In the genomic region with DNA sequence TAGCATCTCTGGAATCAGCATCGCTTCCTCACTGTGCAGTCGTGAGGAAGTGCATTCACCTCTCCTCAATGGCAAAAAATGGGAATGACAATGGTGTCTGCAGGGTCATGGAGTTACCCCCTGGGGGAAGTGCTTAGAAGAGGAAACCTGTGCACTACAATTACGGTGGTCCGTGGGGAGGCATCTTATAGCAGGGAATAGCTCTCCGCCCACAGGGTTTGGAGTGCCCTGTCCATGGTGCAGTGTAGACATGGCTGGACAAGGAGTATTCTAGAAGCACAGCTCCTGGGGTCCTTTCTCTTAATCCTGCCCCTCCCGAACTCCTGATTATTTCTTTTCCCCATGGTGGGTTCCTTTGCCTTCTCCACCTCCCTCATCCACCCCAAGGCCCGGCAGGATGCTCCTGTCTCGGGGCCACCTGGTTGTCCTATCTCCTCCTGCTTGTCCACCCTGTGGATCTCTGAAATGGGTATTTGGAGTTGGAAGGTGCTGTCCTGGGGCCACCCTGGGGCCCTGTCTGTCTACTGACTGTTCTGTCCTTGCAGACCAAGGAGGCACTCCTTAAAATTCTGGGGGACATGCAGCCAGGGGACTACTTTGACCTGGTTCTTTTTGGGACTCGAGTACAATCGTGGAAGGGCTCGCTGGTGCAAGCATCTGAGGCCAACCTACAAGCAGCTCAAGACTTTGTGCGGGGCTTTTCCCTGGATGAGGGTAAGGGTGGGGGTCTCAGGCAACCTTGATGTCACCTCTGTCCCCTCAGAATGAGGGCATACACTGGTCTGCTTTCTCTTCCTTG, we compare ENCODE assay signal across 21 cellular contexts. TPM values are rescaled to one million over a fixed set of nuclear protein-coding genes. Genes with fewer than 3 reads are reported as not detected.
DNase-seq lines count a peak whose midpoint lies in the region; ATAC-seq and TF ChIP-seq lines count a peak whose summit lies in the region.
"Had no signal": no experiment of that assay in that cellular context is flagged by ENCODE, and none has a peak within 500 bp of the region (broad histone marks: within the 10 kb centered on the region; RNA-seq: fewer than 3 reads in every experiment).

No MANE protein-coding gene starts in this region.

- CTCF ChIA-PET in HEK293 (lab: Yijun Ruan, JAX) (interaction anchor here (0.6 to 0.7 kb wide), 2 partner anchors 10 to 16 kb away, joined by 3 read pairs; no protein-coding TSS in a partner anchor), GM10248 (lab: Yijun Ruan, JAX) (interaction anchor here (1.0 to 2.1 kb wide), 3 partner anchors 10 to 68 kb away, joined by 3 to 10 read pairs (median 3); no protein-coding TSS in a partner anchor)
- CTCF ChIA-PET in naive thymus-derived CD4-positive, alpha-beta T cell (lab: Charles Lee), result no interaction called here

- DNase-seq in activated CD4-positive, CD25-positive, alpha-beta regulatory T cell treated with anti-CD3 and anti-CD28 coated beads, Interleukin-2, amount 50 U/mL, for 72 hours, result peak; percentile 21
- peak; percentile 40 for DNase-seq in islet precursor cell
- DNase-seq in osteoblast (ENCODE audit: insufficient read length, low spot score, missing footprints), result peak; percentile 29
- DNase-seq in activated CD4-positive, alpha-beta T cell treated with anti-CD3 and anti-CD28 coated beads for 48 hours, result no peak
- DNase-seq in naive thymus-derived CD4-positive, alpha-beta T cell, result no peak
- no peak for DNase-seq in GM10248 (ENCODE audit: extremely low spot score)
- DNase-seq: DMS79, GOT3, HFFc6, MG63, NCI-H1092, NCI-H2081 treated with DMSO at 0.1 percent for 48 hours, NCI-H510A treated with DMSO at 0.1 percent for 48 hours had no signal

- POLR2A ChIA-PET in HEK293 (lab: Yijun Ruan, JAX) (no interaction called here), GM10248 (lab: Yijun Ruan, JAX) (no interaction called here)
- POLR2A ChIA-PET in naive thymus-derived CD4-positive, alpha-beta T cell (lab: Charles Lee), result no interaction called here

- H3K79me2 ChIP-seq in osteoblast (ENCODE audit: insufficient read depth, low read length), result no peaks in the 10 kb centered on the region

- H3K4me2 ChIP-seq in osteoblast (ENCODE audit: insufficient read depth, low read length), result no peak overlapping the region

- no peaks in the 10 kb centered on the region for H4K20me1 ChIP-seq in osteoblast (ENCODE audit: insufficient read depth, low read length)

- H3K4me3 Mint-ChIP-seq in naive thymus-derived CD4-positive, alpha-beta T cell, result no peak overlapping the region
- H3K4me3 Mint-ChIP-seq: CD8-positive, alpha-beta T cell; HFFc6 had no signal

- no peak for TF ChIP-seq CTCF in HEK293 (tag by site-specific recombination; IDR thresholded peaks at IDR 0.05)
- TF ChIP-seq CTCF in osteoblast (IDR thresholded peaks at IDR 0.05; ENCODE audit: extremely low read depth, low read depth, low read length), result no peak
- no peak for TF ChIP-seq CTCF in GM10248 (IDR thresholded peaks at IDR 0.05; ENCODE audit: control extremely low read depth, extremely low read depth, low read depth, missing control alignments)

- H3K4me1 ChIP-seq in HEK293 (ENCODE audit: control insufficient read depth, insufficient read depth, low read length) (no peaks in the 10 kb centered on the region), osteoblast (ENCODE audit: insufficient read depth, low read length) (no peaks in the 10 kb centered on the region)
- H3K4me1 ChIP-seq in naive thymus-derived CD4-positive, alpha-beta T cell (ENCODE audit: control insufficient read depth in 2 of 2, insufficient read depth in 2 of 2, low read length in 2 of 2), result no peaks in the 10 kb centered on the region

- no peaks in the 10 kb centered on the region for H3K9me3 ChIP-seq in HEK293 (ENCODE audit: control insufficient read depth, insufficient read depth, low read depth, low read length)
- no peaks in the 10 kb centered on the region for H3K9me3 ChIP-seq in osteoblast (ENCODE audit: low read depth, low read length)
- H3K9me3 ChIP-seq in naive thymus-derived CD4-positive, alpha-beta T cell (ENCODE audit: control insufficient read depth in 2 of 3, low read length in 3 of 3), result no peaks in the 10 kb centered on the region
- H3K9me3 ChIP-seq: MG63 had no signal

- H2AFZ ChIP-seq in osteoblast (ENCODE audit: low read length), result no peak overlapping the region

- no peak overlapping the region for H3K27ac Mint-ChIP-seq in naive thymus-derived CD4-positive, alpha-beta T cell
- H3K27ac Mint-ChIP-seq: CD8-positive, alpha-beta T cell; HFFc6 had no signal

- no peak for ATAC-seq in activated CD4-positive, CD25-positive, alpha-beta regulatory T cell treated with anti-CD3 and anti-CD28 coated beads, Interleukin-2, amount 50 U/mL, for 24 hours
- no peak for ATAC-seq in naive thymus-derived CD4-positive, alpha-beta T cell
- ATAC-seq: CD8-positive, alpha-beta T cell; Panc1; Right ventricle myocardium inferior had no signal

- intact Hi-C loops in naive thymus-derived CD4-positive, alpha-beta T cell (cut with micrococcal nuclease), result no loop called here

- H3K27me3 Mint-ChIP-seq in naive thymus-derived CD4-positive, alpha-beta T cell, result peaks cover 0 to 14% (median 3%) of the 10 kb centered on the region in 5 donors

- H3K4me1 Mint-ChIP-seq in naive thymus-derived CD4-positive, alpha-beta T cell, result peaks cover 0 to 11% (median 0%) of the 10 kb centered on the region in 7 donors

- no peaks in the 10 kb centered on the region for H3K9me3 Mint-ChIP-seq in naive thymus-derived CD4-positive, alpha-beta T cell
- H3K9me3 Mint-ChIP-seq: CD8-positive, alpha-beta T cell; HFFc6 had no signal

- H3K36me3 ChIP-seq in HEK293 (ENCODE audit: control insufficient read depth in 2 of 2, insufficient read depth in 1 of 2, low read length in 2 of 2), result no peaks in the 10 kb centered on the region
- H3K36me3 ChIP-seq in osteoblast (ENCODE audit: insufficient read depth, low read length), result no peaks in the 10 kb centered on the region
- no peaks in the 10 kb centered on the region for H3K36me3 ChIP-seq in naive thymus-derived CD4-positive, alpha-beta T cell (ENCODE audit: control insufficient read depth in 2 of 3, insufficient read depth in 3 of 3, low read length in 3 of 3)
- H3K36me3 ChIP-seq: MG63 had no signal

- H3K36me3 Mint-ChIP-seq in naive thymus-derived CD4-positive, alpha-beta T cell, result no peaks in the 10 kb centered on the region
- H3K36me3 Mint-ChIP-seq: CD8-positive, alpha-beta T cell had no signal

- H3K27me3 ChIP-seq in osteoblast (ENCODE audit: insufficient read depth, low read length), result peaks cover 38% of the 10 kb centered on the region
- no peaks in the 10 kb centered on the region for H3K27me3 ChIP-seq in naive thymus-derived CD4-positive, alpha-beta T cell (ENCODE audit: control insufficient read depth in 2 of 2, insufficient read depth in 2 of 2, low read length in 2 of 2)
- H3K27me3 ChIP-seq: MG63 had no signal

- H3K27ac ChIP-seq in HEK293 (ENCODE audit: extremely low read depth, low read depth, low read length), result no peak overlapping the region
- H3K27ac ChIP-seq in osteoblast (ENCODE audit: low read depth, low read length), result no peak overlapping the region
- H3K27ac ChIP-seq in naive thymus-derived CD4-positive, alpha-beta T cell (ENCODE audit: low read depth, low read length), result no peak overlapping the region
- H3K27ac ChIP-seq: 22Rv1 had no signal

- H3K4me3 ChIP-seq in HEK293 (ENCODE audit: low read depth, low read length), result no peak overlapping the region
- no peak overlapping the region for H3K4me3 ChIP-seq in osteoblast (ENCODE audit: insufficient read depth, low read length)
- H3K4me3 ChIP-seq in naive thymus-derived CD4-positive, alpha-beta T cell (ENCODE audit: low read length), result no peak overlapping the region
- H3K4me3 ChIP-seq: MG63 had no signal

TF ChIP-seq in HEK293, 187 proteins besides CTCF, POLR2A, EP300 and RAD21:
- TF ChIP-seq ZNF555 (tag by site-specific recombination; conservative IDR thresholded peaks at IDR 0.05) (no peak), REST (tag by site-specific recombination; IDR thresholded peaks at IDR 0.05) (0 out of 2 replicates have a peak, but pooled peaks have one; percentile 47)
TF ChIP-seq in HEK293: peak in this region for 1.

RNA-seq across cellular contexts. Expression of gene ITIH1, which starts 5.2 kb away (rescaled TPM):
- not detected in 2 replicates for total RNA-seq in osteoblast
- not detected for total RNA-seq in naive thymus-derived CD4-positive, alpha-beta T cell
- polyA plus RNA-seq in naive thymus-derived CD4-positive, alpha-beta T cell, result not detected
- total RNA-seq: CD8-positive, alpha-beta T cell; HFFc6; Right ventricle myocardium inferior had no signal
- polyA plus RNA-seq: AG04450, BJ had no signal

RNA-seq across cellular contexts. Expression of gene NEK4, which starts 11.9 kb away (rescaled TPM):
- 22.7 and 24.6 TPM in 2 replicates for total RNA-seq in osteoblast
- total RNA-seq in naive thymus-derived CD4-positive, alpha-beta T cell, result 10 to 100 TPM; 14.4 to 28.4 (median 21.1) TPM
- polyA plus RNA-seq in naive thymus-derived CD4-positive, alpha-beta T cell, result 10 to 100 TPM in 1 of 2 donors, 1 to 10 TPM in 1; 9.0 to 13.0 TPM

RNA-seq across cellular contexts. Expression of gene ITIH3, which starts 12.0 kb away (rescaled TPM):
- total RNA-seq in osteoblast, result under 0.01 TPM in 1 of 2 replicates, not detected in the other
- total RNA-seq in naive thymus-derived CD4-positive, alpha-beta T cell, result not detected
- polyA plus RNA-seq in naive thymus-derived CD4-positive, alpha-beta T cell, result not detected
- total RNA-seq: CD8-positive, alpha-beta T cell had no signal

RNA-seq across cellular contexts. Expression of gene ITIH4, which starts 47.9 kb away (rescaled TPM):
- 2.5 and 3.5 TPM in 2 replicates for total RNA-seq in osteoblast
- total RNA-seq in naive thymus-derived CD4-positive, alpha-beta T cell, result 10 to 100 TPM; 13.3 to 37.6 (median 34.1) TPM
- 1 to 10 TPM in 1 of 2 donors, under 1 TPM in 1; 0.08 to 1.1 TPM for polyA plus RNA-seq in naive thymus-derived CD4-positive, alpha-beta T cell

RNA-seq across cellular contexts. Expression of gene MUSTN1, which starts 52.2 kb away (rescaled TPM):
- 1.4 TPM in 1 of 2 replicates, not detected in the other for total RNA-seq in osteoblast
- 10 to 100 TPM in 1 of 5 experiments, 1 to 10 TPM in 3, under 1 TPM in 1; 0.76 to 10.0 (median 2.6) TPM for total RNA-seq in naive thymus-derived CD4-positive, alpha-beta T cell
- polyA plus RNA-seq in naive thymus-derived CD4-positive, alpha-beta T cell, result not detected
- polyA plus RNA-seq: AG04450, BJ had no signal

Comparison
In these comparisons a context has a peak if more than half of its experiments do, and no peak if none do; other contexts are left out.
1. DNase-seq: peak in activated CD4-positive, CD25-positive, alpha-beta regulatory T cell treated with anti-CD3 and anti-CD28 coated beads, Interleukin-2, amount 50 U/mL, for 72 hours (single experiment), islet precursor cell (single experiment) and osteoblast (single experiment); none in activated CD4-positive, alpha-beta T cell treated with anti-CD3 and anti-CD28 coated beads for 48 hours (single experiment), naive thymus-derived CD4-positive, alpha-beta T cell (0 of 9) and GM10248 (single experiment).